ENCODE assay signal across 12 cellular contexts in the genomic region with DNA sequence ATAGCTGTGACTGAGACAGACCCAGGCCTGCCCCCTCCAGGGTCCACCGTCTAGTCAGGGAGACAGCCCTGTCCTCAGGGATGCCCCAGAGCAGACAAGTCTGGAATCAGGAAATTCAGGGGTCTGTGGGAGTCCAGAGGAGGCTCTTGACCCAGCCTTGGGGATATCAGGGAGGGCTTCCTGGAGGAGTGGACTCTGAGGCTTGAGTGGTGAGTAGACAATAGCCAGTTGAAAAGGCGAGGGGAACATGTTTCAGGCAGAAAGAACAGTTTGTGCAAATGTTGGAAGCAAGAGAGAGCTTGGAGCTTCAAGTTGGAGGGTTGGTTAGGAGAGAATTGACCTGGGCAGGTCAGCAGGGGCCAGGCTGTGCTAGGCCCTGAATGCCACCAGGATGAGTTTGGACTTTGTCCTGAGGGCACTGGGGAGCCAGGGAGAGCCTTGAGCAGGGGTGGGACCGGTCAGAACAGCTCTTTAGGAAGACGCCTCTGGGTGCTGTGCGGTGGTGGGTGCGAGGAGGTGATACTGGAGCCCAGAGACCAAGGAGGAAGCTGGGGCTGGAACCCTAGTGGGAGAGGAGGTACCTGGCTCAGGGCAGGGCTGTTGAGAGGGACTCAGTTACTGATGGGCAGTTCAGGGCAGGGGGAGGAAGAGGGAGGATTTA. TPM values are rescaled to one million over a fixed set of nuclear protein-coding genes. Genes with fewer than 3 reads are reported as not detected.
A peak's percentile ranks its signal among the peaks of the same experiment; 100 is the strongest.
DNase-seq lines count a peak whose midpoint lies in the region; ATAC-seq and TF ChIP-seq lines count a peak whose summit lies in the region.
"Had no signal": no experiment of that assay in that cellular context is flagged by ENCODE, and none has a peak within 500 bp of the region (broad histone marks: within the 10 kb centered on the region; RNA-seq: fewer than 3 reads in every experiment).

No MANE protein-coding gene starts in this region.

- H3K27ac Mint-ChIP-seq in activated naive CD4-positive, alpha-beta T cell treated with anti-CD3 and anti-CD28 coated beads for 36 hours: peak overlapping the region; percentile 11
- no peak overlapping the region for H3K27ac Mint-ChIP-seq in activated T-helper 2 cell treated with anti-CD3 and anti-CD28 coated beads, Interferon-gamma antibody, Interleukin-2, Interleukin-4, amounts not matched to agents 10 μg/mL and 5 μg/mL and 100 μg/mL, durations not matched to agents 14 hours and 24 hours and 36 hours

- H3K4me1 Mint-ChIP-seq in activated naive CD4-positive, alpha-beta T cell treated with anti-CD3 and anti-CD28 coated beads for 36 hours (ENCODE audit: low read depth): peaks cover 39% of the 10 kb centered on the region
- H3K4me1 Mint-ChIP-seq in activated T-helper 2 cell treated with anti-CD3 and anti-CD28 coated beads, Interferon-gamma antibody, Interleukin-2, Interleukin-4, amounts not matched to agents 10 μg/mL and 5 μg/mL and 100 μg/mL, durations not matched to agents 14 hours and 24 hours and 36 hours (ENCODE audit: low read depth): peaks cover 22% of the 10 kb centered on the region

- H3K27ac ChIP-seq in muscle layer of colon (ENCODE audit: low read depth, low read length) (peak overlapping the region; percentile 10), tibial nerve (peak overlapping the region in 3 of 4 donors; percentile 89 to 98 (median 92)), left lung (peak overlapping the region in 1 of 2 donors; percentile 2)

- H3K9me3 ChIP-seq in muscle layer of colon (ENCODE audit: low read length): no peaks in the 10 kb centered on the region
- H3K9me3 ChIP-seq in tibial nerve: no peaks in the 10 kb centered on the region
- H3K9me3 ChIP-seq in left lung: no peaks in the 10 kb centered on the region
- H3K9me3 ChIP-seq: BLaER1 had no signal

- CTCF ChIA-PET in activated naive CD4-positive, alpha-beta T cell treated with anti-CD3 and anti-CD28 coated beads for 36 hours (lab: Charles Lee): interaction anchor here (1.3 kb wide), 1 partner anchor 10 kb away, joined by 3 read pairs; no protein-coding TSS in a partner anchor

- no peak for ATAC-seq in left lung

- TF ChIP-seq CTCF in tibial nerve (IDR thresholded peaks at IDR 0.05) (no peak), left lung (IDR thresholded peaks at IDR 0.05) (no peak)

- no peak for TF ChIP-seq EP300 in tibial nerve (IDR thresholded peaks at IDR 0.05)

- H3K9ac ChIP-seq in muscle layer of colon (ENCODE audit: low read length): no peak overlapping the region

- intact Hi-C loops in activated naive CD4-positive, alpha-beta T cell treated with anti-CD3 and anti-CD28 coated beads for 36 hours (cut with micrococcal nuclease): loop anchor here (5.0 kb wide), 2 partner anchors 397 to 542 kb away; a partner anchor contains a TSS
- intact Hi-C loops in activated T-helper 2 cell treated with anti-CD3 and anti-CD28 coated beads, Interferon-gamma antibody, Interleukin-2, Interleukin-4, amounts not matched to agents 10 μg/mL and 5 μg/mL and 100 μg/mL, durations not matched to agents 14 hours and 24 hours and 36 hours (cut with micrococcal nuclease): loop anchor here (10.0 kb wide), 1 partner anchor 394 kb away; a partner anchor contains a TSS
- intact Hi-C loops in left lung (cut with DNase I): no loop called here

- no peak for DNase-seq in activated naive CD4-positive, alpha-beta T cell treated with anti-CD3 and anti-CD28 coated beads for 36 hours
- no peak for DNase-seq in activated naive CD4-positive, alpha-beta T cell treated with anti-CD3 and anti-CD28 coated beads, Interleukin-2, amount 50 U/mL, for 16 hours
- no peak for DNase-seq in activated T-helper 2 cell treated with anti-CD3 and anti-CD28 coated beads, Interferon-gamma antibody, Interleukin-2, Interleukin-4, amounts not matched to agents 10 μg/mL and 5 μg/mL and 100 μg/mL, durations not matched to agents 14 hours and 24 hours and 36 hours (ENCODE audit: low spot score)
- DNase-seq in tibial nerve (ENCODE audit: low spot score in 2 of 2): no peak
- DNase-seq in DMS153 (lab: John Stamatoyannopoulos, UW): no peak
- no peak for DNase-seq in stimulated activated CD4-positive, alpha-beta T cell treated with anti-CD3 and anti-CD28 coated beads, Interleukin-4, amount 100 ng/mL, for 24 hours
- DNase-seq in left lung: no peak
- DNase-seq: effector CD8-positive, alpha-beta T cell; KG1 had no signal

- H3K27me3 ChIP-seq in muscle layer of colon (ENCODE audit: control insufficient read depth in 1 of 2, insufficient read depth in 2 of 2, low read length in 2 of 2) (no peaks in the 10 kb centered on the region), tibial nerve (no peaks in the 10 kb centered on the region), left lung (no peaks in the 10 kb centered on the region)
- H3K27me3 ChIP-seq: BLaER1 had no signal

- H3K36me3 Mint-ChIP-seq in activated naive CD4-positive, alpha-beta T cell treated with anti-CD3 and anti-CD28 coated beads for 36 hours (ENCODE audit: low read depth): peaks cover 44% of the 10 kb centered on the region
- H3K36me3 Mint-ChIP-seq in activated T-helper 2 cell treated with anti-CD3 and anti-CD28 coated beads, Interferon-gamma antibody, Interleukin-2, Interleukin-4, amounts not matched to agents 10 μg/mL and 5 μg/mL and 100 μg/mL, durations not matched to agents 14 hours and 24 hours and 36 hours (ENCODE audit: low read depth): peaks cover 49% of the 10 kb centered on the region

- no peaks in the 10 kb centered on the region for H3K27me3 Mint-ChIP-seq in activated naive CD4-positive, alpha-beta T cell treated with anti-CD3 and anti-CD28 coated beads for 36 hours (ENCODE audit: low read depth)
- no peaks in the 10 kb centered on the region for H3K27me3 Mint-ChIP-seq in activated T-helper 2 cell treated with anti-CD3 and anti-CD28 coated beads, Interferon-gamma antibody, Interleukin-2, Interleukin-4, amounts not matched to agents 10 μg/mL and 5 μg/mL and 100 μg/mL, durations not matched to agents 14 hours and 24 hours and 36 hours (ENCODE audit: low read depth)

- TF ChIP-seq POLR2A in tibial nerve (IDR thresholded peaks at IDR 0.05): no peak

- H3K9me3 Mint-ChIP-seq in activated naive CD4-positive, alpha-beta T cell treated with anti-CD3 and anti-CD28 coated beads for 36 hours: no peaks in the 10 kb centered on the region
- no peaks in the 10 kb centered on the region for H3K9me3 Mint-ChIP-seq in activated T-helper 2 cell treated with anti-CD3 and anti-CD28 coated beads, Interferon-gamma antibody, Interleukin-2, Interleukin-4, amounts not matched to agents 10 μg/mL and 5 μg/mL and 100 μg/mL, durations not matched to agents 14 hours and 24 hours and 36 hours

- WGBS in tibial nerve, 2 donors: 85 to 88% methylated on average over 6 of the region's 6 CpGs

- H3K4me1 ChIP-seq in muscle layer of colon (ENCODE audit: insufficient read depth, low read length) (peaks cover 23% of the 10 kb centered on the region), tibial nerve (peaks cover 0 to 43% (median 20%) of the 10 kb centered on the region in 4 donors), left lung (peaks cover 12 to 33% of the 10 kb centered on the region in 2 donors)

- no peak overlapping the region for H3K4me3 ChIP-seq in muscle layer of colon (ENCODE audit: low read depth in 1 of 2, low read length in 2 of 2)
- H3K4me3 ChIP-seq in tibial nerve: no peak overlapping the region
- no peak overlapping the region for H3K4me3 ChIP-seq in left lung

- peaks cover 40% of the 10 kb centered on the region for H3K36me3 ChIP-seq in muscle layer of colon (ENCODE audit: insufficient read depth, low read length)
- peaks cover 0 to 58% (median 16%) of the 10 kb centered on the region in 3 donors for H3K36me3 ChIP-seq in tibial nerve
- peaks cover 0 to 58% of the 10 kb centered on the region in 2 donors for H3K36me3 ChIP-seq in left lung

- peak overlapping the region; percentile 88 for H3K4me3 Mint-ChIP-seq in activated naive CD4-positive, alpha-beta T cell treated with anti-CD3 and anti-CD28 coated beads for 36 hours
- H3K4me3 Mint-ChIP-seq in activated T-helper 2 cell treated with anti-CD3 and anti-CD28 coated beads, Interferon-gamma antibody, Interleukin-2, Interleukin-4, amounts not matched to agents 10 μg/mL and 5 μg/mL and 100 μg/mL, durations not matched to agents 14 hours and 24 hours and 36 hours (ENCODE audit: low read depth): peak overlapping the region; percentile 86

RNA-seq across cellular contexts. Expression of a gene that starts 2.7 kb away (rescaled TPM):
- 10 to 100 TPM; 43.6 to 47.7 TPM for total RNA-seq in activated naive CD4-positive, alpha-beta T cell treated with anti-CD3 and anti-CD28 coated beads for 36 hours
- 34.3 and 37.5 TPM in 2 replicates for total RNA-seq in activated T-helper 2 cell treated with anti-CD3 and anti-CD28 coated beads, Interferon-gamma antibody, Interleukin-2, Interleukin-4, amounts not matched to agents 10 μg/mL and 5 μg/mL and 100 μg/mL, durations not matched to agents 14 hours and 24 hours and 36 hours
- total RNA-seq in tibial nerve (10 to 100 TPM; 23.8 to 39.0 (median 32.7) TPM), left lung (10 to 100 TPM; 28.2 to 28.9 TPM)

RNA-seq across cellular contexts. Expression of a gene that starts 15.7 kb away (rescaled TPM):
- 10 to 100 TPM; 18.7 to 19.9 TPM for total RNA-seq in activated naive CD4-positive, alpha-beta T cell treated with anti-CD3 and anti-CD28 coated beads for 36 hours
- 9.3 and 12.7 TPM in 2 replicates for total RNA-seq in activated T-helper 2 cell treated with anti-CD3 and anti-CD28 coated beads, Interferon-gamma antibody, Interleukin-2, Interleukin-4, amounts not matched to agents 10 μg/mL and 5 μg/mL and 100 μg/mL, durations not matched to agents 14 hours and 24 hours and 36 hours
- total RNA-seq in tibial nerve (10 to 100 TPM in 3 of 4 donors, 1 to 10 TPM in 1; 9.6 to 33.9 (median 25.4) TPM), left lung (10 to 100 TPM; 22.1 to 22.2 TPM)

RNA-seq across cellular contexts. Expression of a gene that starts 28.0 kb away (rescaled TPM):
- 10 to 100 TPM; 55.9 to 59.5 TPM for total RNA-seq in activated naive CD4-positive, alpha-beta T cell treated with anti-CD3 and anti-CD28 coated beads for 36 hours
- 14.6 and 16.3 TPM in 2 replicates for total RNA-seq in activated T-helper 2 cell treated with anti-CD3 and anti-CD28 coated beads, Interferon-gamma antibody, Interleukin-2, Interleukin-4, amounts not matched to agents 10 μg/mL and 5 μg/mL and 100 μg/mL, durations not matched to agents 14 hours and 24 hours and 36 hours
- total RNA-seq in tibial nerve (10 to 100 TPM in 1 of 4 donors, 1 to 10 TPM in 3; 2.8 to 11.0 (median 6.3) TPM), left lung (10 to 100 TPM in 1 of 2 donors, 1 to 10 TPM in 1; 8.7 to 13.8 TPM)

RNA-seq across cellular contexts. Expression of a gene that starts 50.6 kb away (rescaled TPM):
- total RNA-seq in activated naive CD4-positive, alpha-beta T cell treated with anti-CD3 and anti-CD28 coated beads for 36 hours: under 1 TPM in 1 of 2 experiments, not detected in 1; 0.19 TPM
- 1.1 and 1.2 TPM in 2 replicates for total RNA-seq in activated T-helper 2 cell treated with anti-CD3 and anti-CD28 coated beads, Interferon-gamma antibody, Interleukin-2, Interleukin-4, amounts not matched to agents 10 μg/mL and 5 μg/mL and 100 μg/mL, durations not matched to agents 14 hours and 24 hours and 36 hours
- 10 to 100 TPM in 3 of 4 donors, 1 to 10 TPM in 1; 5.0 to 34.5 (median 12.7) TPM for total RNA-seq in tibial nerve
- 100 to 1,000 TPM in 1 of 2 donors, 10 to 100 TPM in 1; 28.3 to 110 TPM for total RNA-seq in left lung
- total RNA-seq: pulmonary artery endothelial cell had no signal

Comparison
In these comparisons a context has a peak if more than half of its experiments do, and no peak if none do; other contexts are left out.
1. intact Hi-C loops: an anchor here in activated naive CD4-positive, alpha-beta T cell treated with anti-CD3 and anti-CD28 coated beads for 36 hours (5.0 kb wide) and activated T-helper 2 cell treated with anti-CD3 and anti-CD28 coated beads, Interferon-gamma antibody, Interleukin-2, Interleukin-4, amounts not matched to agents 10 μg/mL and 5 μg/mL and 100 μg/mL, durations not matched to agents 14 hours and 24 hours and 36 hours (10.0 kb wide); none called in left lung.